ENCODE assay signal across 9 cellular contexts in genomic region chr3:190533511-190534282, GRCh38. TPM values are rescaled to one million over a fixed set of nuclear protein-coding genes. Genes with fewer than 3 reads are reported as not detected.
A peak's percentile ranks its signal among the peaks of the same experiment; 100 is the strongest.
DNase-seq lines count a peak whose midpoint lies in the region; ATAC-seq, FAIRE-seq and TF ChIP-seq lines count a peak whose summit lies in the region.
"Had no signal": no experiment of that assay in that cellular context is flagged by ENCODE, and none has a peak within 500 bp of the region (broad histone marks: within the 10 kb centered on the region; RNA-seq: fewer than 3 reads in every experiment).

No MANE protein-coding gene starts in this region.

- peak overlapping the region; percentile 55 for H3K4me2 ChIP-seq in astrocyte (ENCODE audit: low read length)

- ATAC-seq in stimulated activated effector memory CD8-positive, alpha-beta T cell treated with anti-CD3 and anti-CD28 coated beads, Interleukin-12 subunit alpha, Interleukin-12 subunit beta, amount 100 ng/mL, for 72 hours: no peak
- no peak for ATAC-seq in T-cell (replicated peaks in 1 of 4)

- H3K36me3 ChIP-seq in astrocyte (ENCODE audit: insufficient read depth, low read length): no peaks in the 10 kb centered on the region

- peak overlapping the region; percentile 55 for H3K9ac ChIP-seq in astrocyte (ENCODE audit: low read length)

- no peaks in the 10 kb centered on the region for H3K27me3 ChIP-seq in astrocyte (ENCODE audit: insufficient read depth, low read length)

- FAIRE-seq in astrocyte (lab: Jason Lieb, UNC): peak; percentile 60
- FAIRE-seq: islet of Langerhans had no signal

- H3K4me1 Mint-ChIP-seq in astrocyte (ENCODE audit: low read depth, unreplicated experiment): peaks cover 21% of the 10 kb centered on the region
- peaks cover 37% of the 10 kb centered on the region for H3K4me1 Mint-ChIP-seq in stimulated activated effector memory CD8-positive, alpha-beta T cell treated with anti-CD3 and anti-CD28 coated beads, Interleukin-12 subunit alpha, Interleukin-12 subunit beta, amount 100 ng/mL, for 72 hours
- peaks cover 15 to 29% (median 22%) of the 10 kb centered on the region in 3 donors for H3K4me1 Mint-ChIP-seq in T-cell

- H2AFZ ChIP-seq in astrocyte (ENCODE audit: low read depth, low read length): peak overlapping the region; percentile 65

- H3K9me3 ChIP-seq in astrocyte (ENCODE audit: insufficient read depth, low read depth, low read length): no peaks in the 10 kb centered on the region

- H3K27me3 Mint-ChIP-seq in astrocyte (ENCODE audit: low read depth, unreplicated experiment) (no peaks in the 10 kb centered on the region), T-cell (no peaks in the 10 kb centered on the region)

- H3K27ac Mint-ChIP-seq in astrocyte (ENCODE audit: unreplicated experiment): peak overlapping the region; percentile 98
- peak overlapping the region; percentile 38 for H3K27ac Mint-ChIP-seq in stimulated activated effector memory CD8-positive, alpha-beta T cell treated with anti-CD3 and anti-CD28 coated beads, Interleukin-12 subunit alpha, Interleukin-12 subunit beta, amount 100 ng/mL, for 72 hours
- no peak overlapping the region for H3K27ac Mint-ChIP-seq in T-cell

- peaks cover 3% of the 10 kb centered on the region for H3K79me2 ChIP-seq in astrocyte (ENCODE audit: insufficient read depth, low read length)

- H3K36me3 Mint-ChIP-seq in astrocyte (ENCODE audit: low read depth, unreplicated experiment): no peaks in the 10 kb centered on the region
- peaks cover 41% of the 10 kb centered on the region for H3K36me3 Mint-ChIP-seq in stimulated activated effector memory CD8-positive, alpha-beta T cell treated with anti-CD3 and anti-CD28 coated beads, Interleukin-12 subunit alpha, Interleukin-12 subunit beta, amount 100 ng/mL, for 72 hours
- H3K36me3 Mint-ChIP-seq in T-cell: peaks cover 43% of the 10 kb centered on the region

- peak overlapping the region; percentile 46 for H3K4me3 Mint-ChIP-seq in astrocyte (ENCODE audit: unreplicated experiment)
- no peak overlapping the region for H3K4me3 Mint-ChIP-seq in stimulated activated effector memory CD8-positive, alpha-beta T cell treated with anti-CD3 and anti-CD28 coated beads, Interleukin-12 subunit alpha, Interleukin-12 subunit beta, amount 100 ng/mL, for 72 hours
- H3K4me3 Mint-ChIP-seq in T-cell: no peak overlapping the region

- POLR2A ChIA-PET in T-cell (lab: Charles Lee): interaction anchor here in 1 of 2 donors (0.7 kb wide), 1 partner anchor 109 kb away, joined by 4 read pairs; no protein-coding TSS in a partner anchor

- H3K9me3 Mint-ChIP-seq in astrocyte (ENCODE audit: unreplicated experiment): no peaks in the 10 kb centered on the region
- H3K9me3 Mint-ChIP-seq in stimulated activated effector memory CD8-positive, alpha-beta T cell treated with anti-CD3 and anti-CD28 coated beads, Interleukin-12 subunit alpha, Interleukin-12 subunit beta, amount 100 ng/mL, for 72 hours: no peaks in the 10 kb centered on the region
- H3K9me3 Mint-ChIP-seq in T-cell: no peaks in the 10 kb centered on the region

- H3K27ac ChIP-seq in astrocyte (ENCODE audit: low read depth, low read length): peak overlapping the region; percentile 81

- peak; percentile 97 for DNase-seq in HCEC 1CT
- DNase-seq in astrocyte (ENCODE audit: low read depth): peak; percentile 100
- peak; percentile 17 for DNase-seq in iPS-NIHi11 (ENCODE audit: low spot score)
- DNase-seq in stimulated activated effector memory CD8-positive, alpha-beta T cell treated with anti-CD3 and anti-CD28 coated beads, Interleukin-12 subunit alpha, Interleukin-12 subunit beta, amount 100 ng/mL, for 72 hours (ENCODE audit: low spot score in 2 of 2): no peak
- DNase-seq in GM10266 (ENCODE audit: extremely low spot score): no peak
- no peak for DNase-seq in NCI-H187 (lab: John Stamatoyannopoulos, UW)
- no peak for DNase-seq in NCI-H187 treated with DMSO at 0.1 percent for 48 hours (lab: John Stamatoyannopoulos, UW)
- DNase-seq in T-cell: no peak

- no peak for TF ChIP-seq CTCF in astrocyte (IDR thresholded peaks at IDR 0.05; ENCODE audit: insufficient read depth, low read depth, low read length)
- TF ChIP-seq CTCF in GM10266 (IDR thresholded peaks at IDR 0.05; ENCODE audit: control insufficient read depth, insufficient read depth, low read depth, missing control alignments): no peak

- peak overlapping the region; percentile 7 for H3K4me3 ChIP-seq in astrocyte (ENCODE audit: insufficient read depth, low read depth, low read length)

- CTCF ChIA-PET in T-cell (lab: Charles Lee): interaction anchor here in 1 of 2 donors (0.6 kb wide), 1 partner anchor 339 kb away, joined by 4 read pairs; no protein-coding TSS in a partner anchor

- peaks cover 18% of the 10 kb centered on the region for H3K4me1 ChIP-seq in astrocyte (ENCODE audit: insufficient read depth, low read length)

- no peaks in the 10 kb centered on the region for H4K20me1 ChIP-seq in astrocyte (ENCODE audit: insufficient read depth, low read length)

RNA-seq across cellular contexts. Expression of gene IL1RAP, which starts 19.8 kb away (rescaled TPM):
- total RNA-seq in astrocyte (19.4 and 27.3 TPM in 2 replicates), T-cell (10 to 100 TPM in 2 of 5 donors, 1 to 10 TPM in 3; 8.6 to 14.5 (median 9.9) TPM)

Comparison
In these comparisons a context has a peak if more than half of its experiments do, and no peak if none do; other contexts are left out.
1. DNase-seq: peak in HCEC 1CT (single experiment), astrocyte (single experiment) and iPS-NIHi11 (single experiment); none in stimulated activated effector memory CD8-positive, alpha-beta T cell treated with anti-CD3 and anti-CD28 coated beads, Interleukin-12 subunit alpha, Interleukin-12 subunit beta, amount 100 ng/mL, for 72 hours (0 of 2), GM10266 (single experiment), NCI-H187 (0 of 2), NCI-H187 treated with DMSO at 0.1 percent for 48 hours (single experiment) and T-cell (0 of 34).
2. H3K27ac Mint-ChIP-seq: peak in astrocyte (single experiment) and stimulated activated effector memory CD8-positive, alpha-beta T cell treated with anti-CD3 and anti-CD28 coated beads, Interleukin-12 subunit alpha, Interleukin-12 subunit beta, amount 100 ng/mL, for 72 hours (single experiment); none in T-cell (0 of 2).